In the genomic region with DNA sequence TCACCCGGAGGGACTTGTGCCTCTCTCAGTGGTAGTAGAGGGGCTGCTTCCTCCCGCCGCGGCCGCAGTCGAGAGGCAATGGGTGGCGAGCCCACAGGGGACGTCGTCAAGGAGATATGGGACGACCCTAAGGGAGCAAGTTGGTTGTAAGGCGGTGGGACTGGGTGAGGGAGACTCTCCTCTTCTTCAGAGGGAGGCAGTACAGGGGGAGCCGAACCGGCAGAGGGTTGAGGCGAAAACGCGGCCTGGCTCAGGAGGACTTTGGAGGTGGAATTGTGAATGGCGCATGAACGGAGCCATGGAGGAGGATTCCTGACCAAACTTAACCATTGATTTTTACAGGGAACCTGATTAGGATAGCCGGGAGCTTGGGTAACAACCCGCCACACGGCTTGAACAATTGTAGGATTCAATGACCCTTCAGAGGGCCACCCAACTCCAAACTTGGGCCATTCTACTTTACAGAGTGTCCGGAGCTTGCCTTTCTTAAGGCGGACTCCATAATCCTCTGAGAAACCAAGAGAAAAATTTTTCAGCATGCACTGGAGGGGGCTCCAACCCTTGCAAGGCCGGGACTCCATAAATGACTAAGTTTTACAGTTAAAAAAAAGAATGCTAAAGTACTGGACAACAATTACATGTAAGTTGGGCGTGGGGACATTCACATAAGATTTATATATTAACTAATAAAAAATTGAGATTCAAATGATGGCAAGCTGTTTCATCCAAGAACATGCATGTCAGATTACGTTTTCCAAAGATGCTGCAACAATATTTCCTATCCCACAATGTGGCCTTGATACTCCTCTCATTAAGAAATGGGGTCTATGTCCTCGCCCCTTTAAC, we compare ENCODE assay signal across 19 cellular contexts. TPM values are rescaled to one million over a fixed set of nuclear protein-coding genes. Genes with fewer than 3 reads are reported as not detected.
DNase-seq lines count a peak whose midpoint lies in the region; ATAC-seq, FAIRE-seq and TF ChIP-seq lines count a peak whose summit lies in the region.
"Had no signal": no experiment of that assay in that cellular context is flagged by ENCODE, and none has a peak within 500 bp of the region (broad histone marks: within the 10 kb centered on the region; RNA-seq: fewer than 3 reads in every experiment).

No MANE protein-coding gene starts in this region.

- H2BK12ac ChIP-seq in mesenchymal stem cell (ENCODE audit: low read length in 2 of 2), result peak overlapping the region; percentile 61 to 95

- no peaks in the 10 kb centered on the region for H3K27me3 ChIP-seq in HepG2 (ENCODE audit: control insufficient read depth in 1 of 2, insufficient read depth in 2 of 2, low read length in 2 of 2)
- H3K27me3 ChIP-seq in right lobe of liver, result no peaks in the 10 kb centered on the region
- H3K27me3 ChIP-seq in mesenchymal stem cell (ENCODE audit: control insufficient read depth in 1 of 2, insufficient read depth in 1 of 2, low read length in 2 of 2), result no peaks in the 10 kb centered on the region
- H3K27me3 ChIP-seq in MM.1S (replicated peaks; ENCODE audit: insufficient read depth, low read length), result no peaks in the 10 kb centered on the region
- H3K27me3 ChIP-seq: adrenal gland, sigmoid colon had no signal

- no peak for TF ChIP-seq CTCF in HepG2 (CRISPR knock-in tag; IDR thresholded peaks at IDR 0.05)
- no peak for TF ChIP-seq CTCF in right lobe of liver (IDR thresholded peaks at IDR 0.05)
- no peak for TF ChIP-seq CTCF in WTC11 (IDR thresholded peaks at IDR 0.05)
- TF ChIP-seq CTCF in MM.1S (IDR thresholded peaks at IDR 0.05; ENCODE audit: low read length), result no peak

- H2BK120ac ChIP-seq in mesenchymal stem cell (ENCODE audit: low read depth, low read length), result peak overlapping the region; percentile 73

- WGBS in HepG2 (ENCODE audit: low lambda C conversion rate), result 76% methylated on average over 27 of the region's 27 CpGs
- WGBS in right lobe of liver (ENCODE audit: insufficient coverage, low coverage, low lambda C conversion rate, missing lambda C conversion rate), result 91% methylated on average over 13 of the region's 27 CpGs
- 32% methylated on average over 24 of the region's 27 CpGs for WGBS in mesenchymal stem cell

- no peaks in the 10 kb centered on the region for H3F3A ChIP-seq in MM.1S (ENCODE audit: insufficient read depth, low read length)

- TF ChIP-seq POLR2A in HepG2 (IDR thresholded peaks at IDR 0.05; ENCODE audit: insufficient read depth in 1 of 2, low read depth in 2 of 2, low read length in 2 of 2), result no peak
- TF ChIP-seq POLR2A in right lobe of liver (IDR thresholded peaks at IDR 0.05), result no peak

- H3K9me3 ChIP-seq in HepG2 (ENCODE audit: low read length) (no peaks in the 10 kb centered on the region), right lobe of liver (no peaks in the 10 kb centered on the region), mesenchymal stem cell (ENCODE audit: control insufficient read depth, low read length) (no peaks in the 10 kb centered on the region), MM.1S (replicated peaks; ENCODE audit: insufficient read depth, low read length) (no peaks in the 10 kb centered on the region)
- H3K9me3 ChIP-seq: adrenal gland, HAP-1, left ventricle myocardium inferior, sigmoid colon had no signal

- H3K4me3 Mint-ChIP-seq in WTC11, result peak overlapping the region; percentile 98
- H3K4me3 Mint-ChIP-seq: activated T-helper 1 cell treated with anti-CD3 and anti-CD28 coated beads, Interleukin-12 subunit alpha, Interleukin-12 subunit beta, Interleukin-2, Interleukin-4 antibody, amounts not matched to agents 30 ng/mL and 10 ng/mL and 1 ng/mL, durations not matched to agents 14 hours and 24 hours and 36 hours; naive thymus-derived CD8-positive, alpha-beta T cell; stimulated activated naive B cell treated with anti-CD40 and anti-IgM and Interleukin-4, amounts not matched to agents 10 μg/mL and 1 μg/mL and 100 μg/mL, for 72 hours had no signal

- H4K8ac ChIP-seq in mesenchymal stem cell (ENCODE audit: low read length), result peak overlapping the region; percentile 91

- H4K20me1 ChIP-seq in HepG2 (ENCODE audit: insufficient read depth, low read length) (no peaks in the 10 kb centered on the region), MM.1S (ENCODE audit: insufficient read depth, low read length) (no peaks in the 10 kb centered on the region)

- DNase-seq in HepG2 (ENCODE audit: low spot score) (no peak), right lobe of liver (no peak), WTC11 (ENCODE audit: low spot score) (peak; percentile 65), mesenchymal stem cell (no peak), occipital lobe (lab: John Stamatoyannopoulos, UW) (no peak), MM.1S (no peak), MV-4-11 (lab: John Stamatoyannopoulos, UW) (no peak)
- no peak for DNase-seq in stimulated activated CD8-positive, alpha-beta memory T cell treated with anti-CD3 and anti-CD28 coated beads, Interleukin-4, amount 100 ng/mL, for 48 hours
- DNase-seq: cerebellar nuclear complex; Karpas-422; left ventricle myocardium inferior; naive thymus-derived CD8-positive, alpha-beta T cell; NCI-H1694 treated with DMSO at 0.1 percent for 48 hours; NCI-H524 treated with DMSO at 0.1 percent for 48 hours; sigmoid colon; stimulated activated naive B cell treated with anti-CD40 and anti-IgM and Interleukin-4, amounts not matched to agents 10 μg/mL and 1 μg/mL and 100 μg/mL, for 72 hours had no signal

- H2AK5ac ChIP-seq in mesenchymal stem cell (ENCODE audit: low read length, severe bottlenecking), result no peak overlapping the region

- CTCF ChIA-PET in HepG2 (lab: Yijun Ruan, JAX; ENCODE audit: low intra/inter-chr PET ratio, low total read pairs) (no interaction called here), WTC11 (lab: Charles Lee) (interaction anchor here (0.8 kb wide), 1 partner anchor 47 kb away, joined by 3 read pairs; no protein-coding TSS in a partner anchor)

- H3K27ac ChIP-seq in HepG2 (ENCODE audit: extremely low read length, insufficient read depth, low read length) (no peak overlapping the region), right lobe of liver (no peak overlapping the region), mesenchymal stem cell (ENCODE audit: low read length, poor library complexity, severe bottlenecking) (peak overlapping the region; percentile 17), MM.1S (ENCODE audit: low read length) (no peak overlapping the region)

- no peaks in the 10 kb centered on the region for H3K9me3 Mint-ChIP-seq in WTC11
- H3K9me3 Mint-ChIP-seq: naive thymus-derived CD8-positive, alpha-beta T cell; stimulated activated naive B cell treated with anti-CD40 and anti-IgM and Interleukin-4, amounts not matched to agents 10 μg/mL and 1 μg/mL and 100 μg/mL, for 72 hours had no signal

- no peak overlapping the region for H2BK5ac ChIP-seq in mesenchymal stem cell (ENCODE audit: low read depth, low read length, poor library complexity, severe bottlenecking)

- H3K79me1 ChIP-seq in mesenchymal stem cell (replicated peaks; ENCODE audit: low read length, poor library complexity, severe bottlenecking), result no peaks in the 10 kb centered on the region

- in situ Hi-C loops in HepG2 (cut with HindIII; ENCODE audit: extremely low pct_ligation_motif_present, low pct_unique_long_range_greater_than_20kb), result no loop called here

- H3K36me3 ChIP-seq in HepG2 (replicated peaks in 1 of 2; ENCODE audit: control insufficient read depth in 1 of 2, insufficient read depth in 2 of 2, low read length in 2 of 2) (no peaks in the 10 kb centered on the region), right lobe of liver (no peaks in the 10 kb centered on the region), mesenchymal stem cell (ENCODE audit: control insufficient read depth in 1 of 2, insufficient read depth in 2 of 2, low read depth in 1 of 2, low read length in 2 of 2) (no peaks in the 10 kb centered on the region), MM.1S (replicated peaks; ENCODE audit: insufficient read depth, low read length) (no peaks in the 10 kb centered on the region)
- H3K36me3 ChIP-seq: adrenal gland, HAP-1, left ventricle myocardium inferior, sigmoid colon had no signal

- POLR2A ChIA-PET in HepG2 (lab: Yijun Ruan, JAX) (no interaction called here), WTC11 (lab: Charles Lee) (interaction anchor here (1.3 to 2.9 kb wide), 2 partner anchors 19 to 65 kb away, joined by 4 to 19 read pairs; a partner anchor contains a TSS)

- H3K9ac ChIP-seq in HepG2 (ENCODE audit: insufficient read depth, low read depth, low read length) (no peak overlapping the region), mesenchymal stem cell (ENCODE audit: low read length) (no peak overlapping the region), MM.1S (ENCODE audit: low read length) (no peak overlapping the region)

- no peak for FAIRE-seq in HepG2 (lab: Jason Lieb, UNC)

- H3K27me3 Mint-ChIP-seq in WTC11 (ENCODE audit: low read depth), result peaks cover 40% of the 10 kb centered on the region
- H3K27me3 Mint-ChIP-seq: stimulated activated naive B cell treated with anti-CD40 and anti-IgM and Interleukin-4, amounts not matched to agents 10 μg/mL and 1 μg/mL and 100 μg/mL, for 72 hours had no signal

- no TSS peak for BruUV-seq in HepG2 (replicated peaks; lab: Mats Ljungman, UMichigan)

- H4K91ac ChIP-seq in mesenchymal stem cell (ENCODE audit: low read length), result peak overlapping the region; percentile 89

- peak overlapping the region in 1 of 2 experiments; percentile 13 for H3K4ac ChIP-seq in mesenchymal stem cell (ENCODE audit: low read depth in 1 of 2, low read length in 2 of 2)

- H2BK15ac ChIP-seq in mesenchymal stem cell (ENCODE audit: low read depth, poor library complexity, severe bottlenecking), result no peak overlapping the region

- intact Hi-C loops in HepG2 (cut with micrococcal nuclease; ENCODE audit: unreplicated experiment), result no loop called here
- intact Hi-C loops in right lobe of liver (cut with DNase I), result no loop called here

- no peak overlapping the region for H3K23ac ChIP-seq in mesenchymal stem cell (ENCODE audit: low read length in 2 of 2)

- H3K4me1 Mint-ChIP-seq in WTC11, result peaks cover 20% of the 10 kb centered on the region
- H3K4me1 Mint-ChIP-seq: stimulated activated naive B cell treated with anti-CD40 and anti-IgM and Interleukin-4, amounts not matched to agents 10 μg/mL and 1 μg/mL and 100 μg/mL, for 72 hours had no signal

- H3K27ac Mint-ChIP-seq in WTC11, result no peak overlapping the region
- H3K27ac Mint-ChIP-seq: activated T-helper 1 cell treated with anti-CD3 and anti-CD28 coated beads, Interleukin-12 subunit alpha, Interleukin-12 subunit beta, Interleukin-2, Interleukin-4 antibody, amounts not matched to agents 30 ng/mL and 10 ng/mL and 1 ng/mL, durations not matched to agents 14 hours and 24 hours and 36 hours; stimulated activated naive B cell treated with anti-CD40 and anti-IgM and Interleukin-4, amounts not matched to agents 10 μg/mL and 1 μg/mL and 100 μg/mL, for 72 hours had no signal

- H3K14ac ChIP-seq in mesenchymal stem cell (ENCODE audit: low read length in 2 of 2), result no peak overlapping the region

- H3K36me3 Mint-ChIP-seq in WTC11, result no peaks in the 10 kb centered on the region
- H3K36me3 Mint-ChIP-seq: naive thymus-derived CD8-positive, alpha-beta T cell; stimulated activated naive B cell treated with anti-CD40 and anti-IgM and Interleukin-4, amounts not matched to agents 10 μg/mL and 1 μg/mL and 100 μg/mL, for 72 hours had no signal

- ATAC-seq in HepG2 (no peak), right lobe of liver (no peak), WTC11 (peak; percentile 63)
- ATAC-seq: naive thymus-derived CD8-positive, alpha-beta T cell; stimulated activated naive B cell treated with anti-CD40 and anti-IgM and Interleukin-4, amounts not matched to agents 10 μg/mL and 1 μg/mL and 100 μg/mL, for 72 hours had no signal

- no peak for TF ChIP-seq RAD21 in HepG2 (CRISPR knock-in tag; IDR thresholded peaks at IDR 0.05)

- H3K4me3 ChIP-seq in HepG2 (replicated peaks in 1 of 3; ENCODE audit: insufficient read depth in 1 of 3, low read depth in 2 of 3, low read length in 3 of 3) (no peak overlapping the region), right lobe of liver (no peak overlapping the region), mesenchymal stem cell (ENCODE audit: insufficient read depth in 1 of 2, low read depth in 1 of 2, low read length in 2 of 2) (no peak overlapping the region), MM.1S (ENCODE audit: low read length) (no peak overlapping the region)
- H3K4me3 ChIP-seq: HAP-1 had no signal

- H2AFZ ChIP-seq in HepG2 (ENCODE audit: low read length) (no peak overlapping the region), mesenchymal stem cell (ENCODE audit: low read depth, low read length) (no peak overlapping the region), MM.1S (ENCODE audit: low read length) (no peak overlapping the region)

- peak overlapping the region; percentile 58 to 96 for H3K18ac ChIP-seq in mesenchymal stem cell (ENCODE audit: low read depth in 1 of 2, low read length in 2 of 2)

- H3K4me2 ChIP-seq in HepG2 (ENCODE audit: low read depth, low read length) (no peak overlapping the region), mesenchymal stem cell (ENCODE audit: low read length, poor library complexity, severe bottlenecking) (no peak overlapping the region), MM.1S (ENCODE audit: low read depth, low read length) (no peak overlapping the region)

- no peaks in the 10 kb centered on the region for H3K9me2 ChIP-seq in MM.1S (replicated peaks; ENCODE audit: insufficient read depth, low read length)

- H3K4me1 ChIP-seq in HepG2 (ENCODE audit: insufficient read depth, low read length), result peaks cover 26% of the 10 kb centered on the region
- H3K4me1 ChIP-seq in right lobe of liver, result peaks cover 0 to 5% (median 0%) of the 10 kb centered on the region in 4 donors
- peaks cover 10% of the 10 kb centered on the region for H3K4me1 ChIP-seq in mesenchymal stem cell (ENCODE audit: control insufficient read depth, insufficient read depth, low read depth, low read length)
- H3K4me1 ChIP-seq in MM.1S (ENCODE audit: low read length), result no peaks in the 10 kb centered on the region

- H3K79me2 ChIP-seq in HepG2 (ENCODE audit: insufficient read depth, low read length), result no peaks in the 10 kb centered on the region
- H3K79me2 ChIP-seq in MM.1S (ENCODE audit: low read length), result no peaks in the 10 kb centered on the region

- no peak for TF ChIP-seq EP300 in HepG2 (IDR thresholded peaks at IDR 0.05; ENCODE audit: low read depth in 2 of 2, low read length in 2 of 2)
- no peak for TF ChIP-seq EP300 in HepG2 (CRISPR knock-in tag; IDR thresholded peaks at IDR 0.05; ENCODE audit: borderline replicate concordance)

RNA-seq across cellular contexts. Expression of a gene that starts 19.4 kb away (rescaled TPM):
- total RNA-seq in HepG2 (2016; rRNA removed; fragmentation: Illumina TruSeq; extraction: Trizol) (35.4 and 39.6 TPM in 2 replicates), right lobe of liver (10 to 100 TPM; 24.1 to 49.1 (median 38.9) TPM), WTC11 (2021) (9.9 to 13.8 TPM (median 11.2 TPM) in 3 replicates), occipital lobe (348 TPM)
- total RNA-seq in HepG2 (2016; cell fraction: cytosol; rRNA removed; fragmentation: Illumina TruSeq; extraction: Trizol; ENCODE audit: low read depth), result 65.4 and 73.3 TPM in 2 replicates
- total RNA-seq in HepG2 (2016; cell fraction: insoluble cytoplasmic fraction; rRNA removed; fragmentation: Illumina TruSeq; extraction: Trizol), result 34.8 and 35.7 TPM in 2 replicates
- 29.2 and 34.2 TPM in 2 replicates for total RNA-seq in HepG2 (2016; cell fraction: membrane; rRNA removed; fragmentation: Illumina TruSeq; extraction: Trizol)
- 34.5 and 45.0 TPM in 2 replicates for total RNA-seq in HepG2 (2016; cell fraction: nucleus; rRNA removed; fragmentation: Illumina TruSeq; extraction: Trizol)
- polyA plus RNA-seq in HepG2 (2011; rRNA removed), result 27.8 and 31.6 TPM in 2 replicates
- polyA plus RNA-seq in HepG2 (2011; cell fraction: cytosol; rRNA removed), result 33.5 and 37.5 TPM in 2 replicates
- polyA plus RNA-seq in HepG2 (2011; cell fraction: nucleus; rRNA removed), result 28.1 and 35.6 TPM in 2 replicates
- 16.2 and 20.3 TPM in 2 replicates for polyA plus RNA-seq in HepG2 (2012)
- 4.4 and 6.7 TPM in 2 replicates for polyA plus RNA-seq in HepG2 (2016; cell fraction: cytosol; fragmentation: Illumina TruSeq; extraction: Trizol; ENCODE audit: low read depth)
- 31.3 and 33.4 TPM in 2 replicates for polyA plus RNA-seq in HepG2 (2016; cell fraction: insoluble cytoplasmic fraction; fragmentation: Illumina TruSeq; extraction: Trizol; ENCODE audit: low read depth)
- 11.0 and 11.2 TPM in 2 replicates for polyA plus RNA-seq in HepG2 (2016; cell fraction: membrane; fragmentation: Illumina TruSeq; extraction: Trizol; ENCODE audit: low read depth)
- polyA plus RNA-seq in HepG2 (2016; cell fraction: nucleus; fragmentation: Illumina TruSeq; extraction: Trizol; ENCODE audit: insufficient read depth, low read depth), result 31.1 and 35.1 TPM in 2 replicates
- 153 and 617 TPM in 2 replicates for polyA minus RNA-seq in HepG2 (2011; rRNA and poly(A)+ RNA removed; ENCODE audit: low replicate concordance)
- 64.8 and 73.2 TPM in 2 replicates for polyA minus RNA-seq in HepG2 (2011; cell fraction: cytosol; rRNA and poly(A)+ RNA removed)
- 85.0 and 93.4 TPM in 2 replicates for polyA minus RNA-seq in HepG2 (2011; cell fraction: nucleus; rRNA and poly(A)+ RNA removed)
- polyA plus RNA-seq in mesenchymal stem cell (2013, experiment 1 of 2), result 279 TPM
- 271 TPM for polyA plus RNA-seq in mesenchymal stem cell (2013, experiment 2 of 2)

RNA-seq across cellular contexts. Expression of a gene that starts 28.9 kb away (rescaled TPM):
- total RNA-seq in HepG2 (2016; rRNA removed; fragmentation: Illumina TruSeq; extraction: Trizol), result not detected in 2 replicates
- total RNA-seq in HepG2 (2016; cell fraction: cytosol; rRNA removed; fragmentation: Illumina TruSeq; extraction: Trizol; ENCODE audit: low read depth), result not detected in 2 replicates
- not detected in 2 replicates for total RNA-seq in HepG2 (2016; cell fraction: insoluble cytoplasmic fraction; rRNA removed; fragmentation: Illumina TruSeq; extraction: Trizol)
- not detected in 2 replicates for total RNA-seq in HepG2 (2016; cell fraction: membrane; rRNA removed; fragmentation: Illumina TruSeq; extraction: Trizol)
- not detected in 2 replicates for total RNA-seq in HepG2 (2016; cell fraction: nucleus; rRNA removed; fragmentation: Illumina TruSeq; extraction: Trizol)
- polyA plus RNA-seq in HepG2 (2011; rRNA removed), result not detected in 2 replicates
- polyA plus RNA-seq in HepG2 (2011; cell fraction: cytosol; rRNA removed), result not detected in 2 replicates
- polyA plus RNA-seq in HepG2 (2011; cell fraction: nucleus; rRNA removed), result not detected in 2 replicates
- 0.19 TPM in 1 of 2 replicates, not detected in the other for polyA plus RNA-seq in HepG2 (2012)
- not detected in 2 replicates for polyA plus RNA-seq in HepG2 (2016; cell fraction: cytosol; fragmentation: Illumina TruSeq; extraction: Trizol; ENCODE audit: low read depth)
- not detected in 2 replicates for polyA plus RNA-seq in HepG2 (2016; cell fraction: insoluble cytoplasmic fraction; fragmentation: Illumina TruSeq; extraction: Trizol; ENCODE audit: low read depth)
- polyA plus RNA-seq in HepG2 (2016; cell fraction: membrane; fragmentation: Illumina TruSeq; extraction: Trizol; ENCODE audit: low read depth), result not detected in 2 replicates
- not detected in 2 replicates for polyA plus RNA-seq in HepG2 (2016; cell fraction: nucleus; fragmentation: Illumina TruSeq; extraction: Trizol; ENCODE audit: insufficient read depth, low read depth)
- polyA minus RNA-seq in HepG2 (2011; rRNA and poly(A)+ RNA removed; ENCODE audit: low replicate concordance), result not detected in 2 replicates
- not detected in 2 replicates for polyA minus RNA-seq in HepG2 (2011; cell fraction: cytosol; rRNA and poly(A)+ RNA removed)
- polyA minus RNA-seq in HepG2 (2011; cell fraction: nucleus; rRNA and poly(A)+ RNA removed), result not detected in 2 replicates
- total RNA-seq in right lobe of liver, result under 1 TPM in 4 of 6 experiments, not detected in 2; 0.35 to 0.55 (median 0.38) TPM
- not detected in 3 replicates for total RNA-seq in WTC11 (2021)
- 0.69 TPM for polyA plus RNA-seq in mesenchymal stem cell (2013, experiment 1 of 2)
- 0.49 TPM for polyA plus RNA-seq in mesenchymal stem cell (2013, experiment 2 of 2)
- total RNA-seq in occipital lobe, result 0.78 TPM
- total RNA-seq: activated T-helper 1 cell treated with anti-CD3 and anti-CD28 coated beads, Interleukin-12 subunit alpha, Interleukin-12 subunit beta, Interleukin-2, Interleukin-4 antibody, amounts not matched to agents 30 ng/mL and 10 ng/mL and 1 ng/mL, durations not matched to agents 14 hours and 24 hours and 36 hours; left ventricle myocardium inferior; naive thymus-derived CD8-positive, alpha-beta T cell had no signal
